ENCODE assay signal across 1 cellular context in genomic region chr14:35403085-35403396, GRCh38.
A peak's percentile ranks its signal among the peaks of the same experiment; 100 is the strongest.
TF ChIP-seq lines count a peak whose summit lies in the region.

No MANE protein-coding gene starts in this region.

TF ChIP-seq in HepG2, 621 proteins besides CTCF, POLR2A, EP300 and RAD21 (continued from another document and continues in another):
- TF ChIP-seq RFX1 (IDR thresholded peaks at IDR 0.05), result 0 out of 2 replicates have a peak, but pooled peaks have one; percentile 3
- TF ChIP-seq ZNF546 (CRISPR knock-in tag; conservative IDR thresholded peaks at IDR 0.05), result no peak
- no peak for TF ChIP-seq ELF4 (CRISPR knock-in tag; IDR thresholded peaks at IDR 0.05; ENCODE audit: borderline replicate concordance)
- peak; percentile 13 for TF ChIP-seq TBL1XR1 (IDR thresholded peaks at IDR 0.05; ENCODE audit: borderline replicate concordance, low read length, partially characterized antibody)
- TF ChIP-seq ZNF670 (CRISPR knock-in tag; IDR thresholded peaks at IDR 0.05; ENCODE audit: borderline replicate concordance), result no peak
- TF ChIP-seq ARID3A (IDR thresholded peaks at IDR 0.05; ENCODE audit: low read depth, low read length), result no peak
- TF ChIP-seq CAMTA2 (CRISPR knock-in tag; IDR thresholded peaks at IDR 0.05; ENCODE audit: borderline replicate concordance), result no peak
- TF ChIP-seq, protein P1, sequence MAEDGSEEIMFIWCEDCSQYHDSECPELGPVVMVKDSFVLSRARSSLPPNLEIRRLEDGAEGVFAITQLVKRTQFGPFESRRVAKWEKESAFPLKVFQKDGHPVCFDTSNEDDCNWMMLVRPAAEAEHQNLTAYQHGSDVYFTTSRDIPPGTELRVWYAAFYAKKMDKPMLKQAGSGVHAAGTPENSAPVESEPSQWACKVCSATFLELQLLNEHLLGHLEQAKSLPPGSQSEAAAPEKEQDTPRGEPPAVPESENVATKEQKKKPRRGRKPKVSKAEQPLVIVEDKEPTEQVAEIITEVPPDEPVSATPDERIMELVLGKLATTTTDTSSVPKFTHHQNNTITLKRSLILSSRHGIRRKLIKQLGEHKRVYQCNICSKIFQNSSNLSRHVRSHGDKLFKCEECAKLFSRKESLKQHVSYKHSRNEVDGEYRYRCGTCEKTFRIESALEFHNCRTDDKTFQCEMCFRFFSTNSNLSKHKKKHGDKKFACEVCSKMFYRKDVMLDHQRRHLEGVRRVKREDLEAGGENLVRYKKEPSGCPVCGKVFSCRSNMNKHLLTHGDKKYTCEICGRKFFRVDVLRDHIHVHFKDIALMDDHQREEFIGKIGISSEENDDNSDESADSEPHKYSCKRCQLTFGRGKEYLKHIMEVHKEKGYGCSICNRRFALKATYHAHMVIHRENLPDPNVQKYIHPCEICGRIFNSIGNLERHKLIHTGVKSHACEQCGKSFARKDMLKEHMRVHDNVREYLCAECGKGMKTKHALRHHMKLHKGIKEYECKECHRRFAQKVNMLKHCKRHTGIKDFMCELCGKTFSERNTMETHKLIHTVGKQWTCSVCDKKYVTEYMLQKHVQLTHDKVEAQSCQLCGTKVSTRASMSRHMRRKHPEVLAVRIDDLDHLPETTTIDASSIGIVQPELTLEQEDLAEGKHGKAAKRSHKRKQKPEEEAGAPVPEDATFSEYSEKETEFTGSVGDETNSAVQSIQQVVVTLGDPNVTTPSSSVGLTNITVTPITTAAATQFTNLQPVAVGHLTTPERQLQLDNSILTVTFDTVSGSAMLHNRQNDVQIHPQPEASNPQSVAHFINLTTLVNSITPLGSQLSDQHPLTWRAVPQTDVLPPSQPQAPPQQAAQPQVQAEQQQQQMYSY (CRISPR knock-in tag; IDR thresholded peaks at IDR 0.05), result no peak
- no peak for TF ChIP-seq ZNF510 (CRISPR knock-in tag; IDR thresholded peaks at IDR 0.05; ENCODE audit: low read depth)
- TF ChIP-seq RCOR2 (CRISPR knock-in tag; IDR thresholded peaks at IDR 0.05), result no peak
- 0 out of 2 replicates have a peak, but pooled peaks have one; percentile 23 for TF ChIP-seq FOXO1 (CRISPR knock-in tag; IDR thresholded peaks at IDR 0.05)
- TF ChIP-seq ZBTB8A (CRISPR knock-in tag; IDR thresholded peaks at IDR 0.05; ENCODE audit: borderline replicate concordance, low read depth), result no peak
- no peak for TF ChIP-seq ZNF709 (CRISPR knock-in tag; IDR thresholded peaks at IDR 0.05)
- no peak for TF ChIP-seq ZNF224 (CRISPR knock-in tag; IDR thresholded peaks at IDR 0.05)
- no peak for TF ChIP-seq FOXJ3 (CRISPR knock-in tag; IDR thresholded peaks at IDR 0.05; ENCODE audit: borderline replicate concordance)
- TF ChIP-seq ZNF746 (CRISPR knock-in tag; IDR thresholded peaks at IDR 0.05), result no peak
- TF ChIP-seq PTBP1 (IDR thresholded peaks at IDR 0.05; ENCODE audit: low read depth, low read length, poor library complexity, severe bottlenecking), result peak; percentile 5
- TF ChIP-seq ZSCAN9 (CRISPR knock-in tag; IDR thresholded peaks at IDR 0.05; ENCODE audit: borderline replicate concordance), result no peak
- no peak for TF ChIP-seq ZNF44 (CRISPR knock-in tag; IDR thresholded peaks at IDR 0.05)
- TF ChIP-seq ARNTL (CRISPR knock-in tag; IDR thresholded peaks at IDR 0.05), result no peak
- no peak for TF ChIP-seq TBX3 (IDR thresholded peaks at IDR 0.05; ENCODE audit: borderline replicate concordance)
- no peak for TF ChIP-seq NCOR1 (IDR thresholded peaks at IDR 0.05; ENCODE audit: borderline replicate concordance, low read length)
- no peak for TF ChIP-seq HDAC6 (IDR thresholded peaks at IDR 0.05; ENCODE audit: low read depth, low read length)
- peak; percentile 29 for TF ChIP-seq TEAD3 (CRISPR knock-in tag; optimal IDR thresholded peaks at IDR 0.05; ENCODE audit: borderline replicate concordance)
- no peak for TF ChIP-seq SUZ12 (IDR thresholded peaks at IDR 0.05; ENCODE audit: low read depth, low read length)
- no peak for TF ChIP-seq MED8 (CRISPR knock-in tag; IDR thresholded peaks at IDR 0.05; ENCODE audit: insufficient replicate concordance)
- TF ChIP-seq ZKSCAN5 (CRISPR knock-in tag; IDR thresholded peaks at IDR 0.05), result no peak
- no peak for TF ChIP-seq HMG20A (CRISPR knock-in tag; IDR thresholded peaks at IDR 0.05; ENCODE audit: borderline replicate concordance)
- TF ChIP-seq STAT5B (CRISPR knock-in tag; IDR thresholded peaks at IDR 0.05), result no peak
- TF ChIP-seq ZNF143 (CRISPR knock-in tag; IDR thresholded peaks at IDR 0.05), result no peak
- TF ChIP-seq, protein P2, sequence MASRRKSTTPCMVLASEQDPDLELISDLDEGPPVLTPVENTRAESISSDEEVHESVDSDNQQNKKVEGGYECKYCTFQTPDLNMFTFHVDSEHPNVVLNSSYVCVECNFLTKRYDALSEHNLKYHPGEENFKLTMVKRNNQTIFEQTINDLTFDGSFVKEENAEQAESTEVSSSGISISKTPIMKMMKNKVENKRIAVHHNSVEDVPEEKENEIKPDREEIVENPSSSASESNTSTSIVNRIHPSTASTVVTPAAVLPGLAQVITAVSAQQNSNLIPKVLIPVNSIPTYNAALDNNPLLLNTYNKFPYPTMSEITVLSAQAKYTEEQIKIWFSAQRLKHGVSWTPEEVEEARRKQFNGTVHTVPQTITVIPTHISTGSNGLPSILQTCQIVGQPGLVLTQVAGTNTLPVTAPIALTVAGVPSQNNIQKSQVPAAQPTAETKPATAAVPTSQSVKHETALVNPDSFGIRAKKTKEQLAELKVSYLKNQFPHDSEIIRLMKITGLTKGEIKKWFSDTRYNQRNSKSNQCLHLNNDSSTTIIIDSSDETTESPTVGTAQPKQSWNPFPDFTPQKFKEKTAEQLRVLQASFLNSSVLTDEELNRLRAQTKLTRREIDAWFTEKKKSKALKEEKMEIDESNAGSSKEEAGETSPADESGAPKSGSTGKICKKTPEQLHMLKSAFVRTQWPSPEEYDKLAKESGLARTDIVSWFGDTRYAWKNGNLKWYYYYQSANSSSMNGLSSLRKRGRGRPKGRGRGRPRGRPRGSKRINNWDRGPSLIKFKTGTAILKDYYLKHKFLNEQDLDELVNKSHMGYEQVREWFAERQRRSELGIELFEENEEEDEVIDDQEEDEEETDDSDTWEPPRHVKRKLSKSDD (CRISPR knock-in tag; IDR thresholded peaks at IDR 0.05; ENCODE audit: low read depth), result no peak
- TF ChIP-seq ARID4A (CRISPR knock-in tag; IDR thresholded peaks at IDR 0.05; ENCODE audit: borderline replicate concordance), result no peak
- TF ChIP-seq POLR2AphosphoS5 (IDR thresholded peaks at IDR 0.05; ENCODE audit: low read depth, low read length), result peak; percentile 15; the same call in 1 of the 2 replicates
- no peak for TF ChIP-seq ZFX (CRISPR knock-in tag; IDR thresholded peaks at IDR 0.05; ENCODE audit: low read depth)
- TF ChIP-seq ZMYM4 (CRISPR knock-in tag; IDR thresholded peaks at IDR 0.05), result no peak
- no peak for TF ChIP-seq IRF1 (CRISPR knock-in tag; IDR thresholded peaks at IDR 0.05; ENCODE audit: low read depth)
- TF ChIP-seq SPEN (CRISPR knock-in tag; IDR thresholded peaks at IDR 0.05; ENCODE audit: low read depth), result no peak
- TF ChIP-seq ZNF383 (CRISPR knock-in tag; IDR thresholded peaks at IDR 0.05; ENCODE audit: borderline replicate concordance), result no peak; the same call in 1 of the 2 replicates
- no peak for TF ChIP-seq SP1 (IDR thresholded peaks at IDR 0.05)
- 0 out of 2 replicates have a peak, but pooled peaks have one; percentile 19 for TF ChIP-seq SP1 (CRISPR knock-in tag; IDR thresholded peaks at IDR 0.05)
- TF ChIP-seq TCF7 (IDR thresholded peaks at IDR 0.05; ENCODE audit: low read depth), result no peak
- TF ChIP-seq GRHL1 (CRISPR knock-in tag; conservative IDR thresholded peaks at IDR 0.05), result no peak
- TF ChIP-seq ZNF678 (CRISPR knock-in tag; IDR thresholded peaks at IDR 0.05), result no peak
- TF ChIP-seq SRF (IDR thresholded peaks at IDR 0.05; ENCODE audit: low read depth, low read length), result no peak
- no peak for TF ChIP-seq ZNF878 (CRISPR knock-in tag; IDR thresholded peaks at IDR 0.05)
- no peak for TF ChIP-seq ZNF414 (CRISPR knock-in tag; IDR thresholded peaks at IDR 0.05)
- TF ChIP-seq PBX3 (CRISPR knock-in tag; IDR thresholded peaks at IDR 0.05; ENCODE audit: borderline replicate concordance), result no peak
- TF ChIP-seq GABPA (IDR thresholded peaks at IDR 0.05; ENCODE audit: low read depth, low read length), result no peak
- TF ChIP-seq GABPA (CRISPR knock-in tag; IDR thresholded peaks at IDR 0.05; ENCODE audit: low read depth), result no peak
- no peak for TF ChIP-seq ZFP82 (CRISPR knock-in tag; IDR thresholded peaks at IDR 0.05; ENCODE audit: borderline replicate concordance)
- no peak for TF ChIP-seq ZBTB42 (CRISPR knock-in tag; IDR thresholded peaks at IDR 0.05)
- TF ChIP-seq HNRNPK (IDR thresholded peaks at IDR 0.05; ENCODE audit: low read depth, low read length, poor library complexity, severe bottlenecking), result no peak
- TF ChIP-seq NFKBIZ (CRISPR knock-in tag; IDR thresholded peaks at IDR 0.05), result no peak
- TF ChIP-seq JUND (CRISPR knock-in tag; IDR thresholded peaks at IDR 0.05), result 0 out of 2 replicates have a peak, but pooled peaks have one; percentile 29
- TF ChIP-seq ZNF333 (CRISPR knock-in tag; IDR thresholded peaks at IDR 0.05; ENCODE audit: borderline replicate concordance), result no peak
- no peak for TF ChIP-seq MEIS2 (CRISPR knock-in tag; IDR thresholded peaks at IDR 0.05)
- no peak for TF ChIP-seq ZNF263 (CRISPR knock-in tag; IDR thresholded peaks at IDR 0.05)
- no peak for TF ChIP-seq ZNF644 (CRISPR knock-in tag; IDR thresholded peaks at IDR 0.05; ENCODE audit: low read depth)
